Comparison of ENCODE assay signal across 9 cellular contexts in genomic region chr20:3766381-3766780, GRCh38. TPM values are rescaled to one million over a fixed set of nuclear protein-coding genes. Genes with fewer than 3 reads are reported as not detected.
DNase-seq lines count a peak whose midpoint lies in the region; ATAC-seq, FAIRE-seq and TF ChIP-seq lines count a peak whose summit lies in the region.
"Had no signal": no experiment of that assay in that cellular context is flagged by ENCODE, and none has a peak within 500 bp of the region (broad histone marks: within the 10 kb centered on the region; RNA-seq: fewer than 3 reads in every experiment).

No MANE protein-coding gene starts in this region.

- TF ChIP-seq RAD21 in A549 (conservative IDR thresholded peaks at IDR 0.05 in 1 of 2, IDR thresholded peaks at IDR 0.05 in 1 of 2): no peak

- in situ Hi-C loops in GM13977 (cut with MboI; ENCODE audit: low pct_unique_long_range_greater_than_20kb, low sequenced_read_pairs, unreplicated experiment): no loop called here

- peak overlapping the region; percentile 84 for H3K4me2 ChIP-seq in A549

- WGBS in A549 (ENCODE audit: missing lambda C conversion rate): 56% methylated on average over 1 of the region's 1 CpG

- POLR2A ChIA-PET in A549 (lab: Yijun Ruan, JAX): interaction anchor here (3.1 kb wide), 1 partner anchor 17 kb away, joined by 21 read pairs; no protein-coding TSS in a partner anchor

- no peaks in the 10 kb centered on the region for H3K9me3 ChIP-seq in A549
- no peaks in the 10 kb centered on the region for H3K9me3 ChIP-seq in HUES6 (ENCODE audit: control insufficient read depth, insufficient read depth, low read depth, low read length)
- no peaks in the 10 kb centered on the region for H3K9me3 ChIP-seq in breast epithelium
- H3K9me3 ChIP-seq in mucosa of stomach (ENCODE audit: control insufficient read depth, low read length): no peaks in the 10 kb centered on the region

- CTCF ChIA-PET in A549 (lab: Yijun Ruan, JAX): interaction anchor here (0.7 to 72.1 kb wide), 6 partner anchors 2 to 343 kb away, joined by 3 to 2233 read pairs (median 843); partner anchors contain the start of genes ADAM33, ADISSP, AP5S1 and CENPB

- DNase-seq in A549 (ENCODE audit: low read depth in 1 of 2, low spot score in 1 of 2) (no peak), breast epithelium (ENCODE audit: low spot score in 2 of 2) (no peak), EL (no peak), GM13977 (ENCODE audit: low spot score) (no peak)

- peaks cover 5% of the 10 kb centered on the region; the same call in 1 of the 2 replicates for H3K36me3 ChIP-seq in HUES6 (ENCODE audit: control insufficient read depth, insufficient read depth, low read length)
- no peaks in the 10 kb centered on the region for H3K36me3 ChIP-seq in breast epithelium
- no peaks in the 10 kb centered on the region for H3K36me3 ChIP-seq in mucosa of stomach (ENCODE audit: control insufficient read depth, insufficient read depth, low read length)

- intact Hi-C loops in breast epithelium (cut with DNase I; ENCODE audit: low total_unique reads): no loop called here

- peak overlapping the region; percentile 87 for H3K4me3 ChIP-seq in A549
- peak overlapping the region; percentile 96 for H3K4me3 ChIP-seq in HUES6 (ENCODE audit: low read depth, low read length)
- peak overlapping the region; percentile 69 to 88 (median 79) for H3K4me3 ChIP-seq in breast epithelium
- no peak overlapping the region for H3K4me3 ChIP-seq in mucosa of stomach (ENCODE audit: low read length)

- TF ChIP-seq CTCF in A549 (IDR thresholded peaks at IDR 0.05) (no peak), breast epithelium (IDR thresholded peaks at IDR 0.05) (no peak), GM13977 (IDR thresholded peaks at IDR 0.05; ENCODE audit: extremely low read depth, insufficient read depth, missing control alignments) (no peak)

- no peak for TF ChIP-seq EP300 in A549 (IDR thresholded peaks at IDR 0.05)

- H3K9ac ChIP-seq in HUES6 (ENCODE audit: low read length): no peak overlapping the region
- H3K9ac ChIP-seq in mucosa of stomach (ENCODE audit: low read length): peak overlapping the region; percentile 68

- ATAC-seq in A549 (no peak), HG03159 (IDR thresholded peaks at IDR 0.05; ENCODE audit: unreplicated experiment) (no peak), GM21737 (IDR thresholded peaks at IDR 0.05; ENCODE audit: unreplicated experiment) (no peak)

- H3K4me1 ChIP-seq in A549 (peaks cover 20% of the 10 kb centered on the region), HUES6 (ENCODE audit: control insufficient read depth, insufficient read depth, low read length) (peaks cover 13% of the 10 kb centered on the region), breast epithelium (no peaks in the 10 kb centered on the region), mucosa of stomach (ENCODE audit: control insufficient read depth, insufficient read depth, low read length) (peaks cover 30% of the 10 kb centered on the region)

- no peak for FAIRE-seq in A549 (lab: Jason Lieb, UNC)

- H3K27ac ChIP-seq in A549: peak overlapping the region; percentile 86 to 89
- H3K27ac ChIP-seq in HUES6 (ENCODE audit: low read depth, low read length): no peak overlapping the region
- peak overlapping the region in 1 of 2 donors; percentile 96 for H3K27ac ChIP-seq in breast epithelium

- H3K27me3 ChIP-seq in HUES6 (ENCODE audit: control insufficient read depth, insufficient read depth, low read length): no peaks in the 10 kb centered on the region
- H3K27me3 ChIP-seq in breast epithelium: no peaks in the 10 kb centered on the region
- H3K27me3 ChIP-seq in mucosa of stomach (ENCODE audit: control insufficient read depth, insufficient read depth, low read length): no peaks in the 10 kb centered on the region

- TF ChIP-seq POLR2A in A549 (IDR thresholded peaks at IDR 0.05; ENCODE audit: low read length): no peak
- no peak for TF ChIP-seq POLR2A in breast epithelium (IDR thresholded peaks at IDR 0.05)

TF ChIP-seq in A549, 52 proteins besides CTCF, POLR2A, EP300 and RAD21:
- TF ChIP-seq CBX8 (IDR thresholded peaks at IDR 0.05): no peak
- no peak for TF ChIP-seq CHD4 (IDR thresholded peaks at IDR 0.05; ENCODE audit: borderline replicate concordance)
- TF ChIP-seq MAZ (IDR thresholded peaks at IDR 0.05; ENCODE audit: borderline replicate concordance, low read depth, low read length): no peak
- no peak for TF ChIP-seq PBX3 (IDR thresholded peaks at IDR 0.05)
- TF ChIP-seq CHD2 (IDR thresholded peaks at IDR 0.05; ENCODE audit: low read length, partially characterized antibody): no peak
- no peak for TF ChIP-seq TP53 (CRISPR knock-in tag; IDR thresholded peaks at IDR 0.05)
- TF ChIP-seq GATA3 (IDR thresholded peaks at IDR 0.05; ENCODE audit: borderline replicate concordance): no peak
- TF ChIP-seq E2F6 (IDR thresholded peaks at IDR 0.05; ENCODE audit: borderline replicate concordance, low read depth): no peak
- no peak for TF ChIP-seq ZC3H11A (IDR thresholded peaks at IDR 0.05)
TF ChIP-seq in A549: peak in this region for 0.

RNA-seq across cellular contexts. Expression of gene ADISSP, which starts 1.2 kb away (rescaled TPM):
- polyA plus RNA-seq in A549 (2011; rRNA removed) (43.9 and 44.0 TPM in 2 replicates), A549 (2017; fragmentation: RNase III; extraction: RNeasy Plus Mini Kit Qiagen cat#74134 plus additional on column Dnase treatment) (93.2 to 104 TPM (median 95.2 TPM) in 3 replicates)
- polyA plus RNA-seq in A549 (2012; cell fraction: cytosol; rRNA removed): 162 and 207 TPM in 2 replicates
- 139 and 182 TPM in 2 replicates for polyA plus RNA-seq in A549 (2012; cell fraction: nucleus; rRNA removed)
- polyA minus RNA-seq in A549 (2011; rRNA and poly(A)+ RNA removed): 49.7 and 55.6 TPM in 2 replicates
- total RNA-seq in breast epithelium: 10 to 100 TPM; 12.3 to 29.3 (median 15.7) TPM

RNA-seq across cellular contexts. Expression of gene SPEF1, which starts 14.9 kb away (rescaled TPM):
- polyA plus RNA-seq in A549 (2011; rRNA removed): 0.41 and 0.46 TPM in 2 replicates
- polyA plus RNA-seq in A549 (2012; cell fraction: cytosol; rRNA removed): 1.1 and 1.2 TPM in 2 replicates
- polyA plus RNA-seq in A549 (2012; cell fraction: nucleus; rRNA removed): 4.2 and 4.5 TPM in 2 replicates
- 0.89 to 1.4 TPM (median 1.3 TPM) in 3 replicates for polyA plus RNA-seq in A549 (2017; fragmentation: RNase III; extraction: RNeasy Plus Mini Kit Qiagen cat#74134 plus additional on column Dnase treatment)
- 0.15 and 0.21 TPM in 2 replicates for polyA minus RNA-seq in A549 (2011; rRNA and poly(A)+ RNA removed)
- under 1 TPM in 2 of 3 donors, not detected in 1; 0.33 to 0.88 TPM for total RNA-seq in breast epithelium

RNA-seq across cellular contexts. Expression of gene CENPB, which starts 20.2 kb away (rescaled TPM):
- 35.9 and 42.6 TPM in 2 replicates for polyA plus RNA-seq in A549 (2011; rRNA removed)
- polyA plus RNA-seq in A549 (2012; cell fraction: cytosol; rRNA removed): 57.6 and 77.1 TPM in 2 replicates
- polyA plus RNA-seq in A549 (2012; cell fraction: nucleus; rRNA removed): 55.5 and 78.2 TPM in 2 replicates
- polyA plus RNA-seq in A549 (2017; fragmentation: RNase III; extraction: RNeasy Plus Mini Kit Qiagen cat#74134 plus additional on column Dnase treatment): 93.1 to 107 TPM (median 106 TPM) in 3 replicates
- 49.1 and 52.8 TPM in 2 replicates for polyA minus RNA-seq in A549 (2011; rRNA and poly(A)+ RNA removed)
- total RNA-seq in breast epithelium: 10 to 100 TPM; 55.5 to 69.8 (median 68.2) TPM

RNA-seq across cellular contexts. Expression of gene CDC25B, which starts 29.7 kb away (rescaled TPM):
- polyA plus RNA-seq in A549 (2011; rRNA removed) (133 and 136 TPM in 2 replicates), A549 (2017; fragmentation: RNase III; extraction: RNeasy Plus Mini Kit Qiagen cat#74134 plus additional on column Dnase treatment) (129 to 150 TPM (median 140 TPM) in 3 replicates)
- 173 and 193 TPM in 2 replicates for polyA plus RNA-seq in A549 (2012; cell fraction: cytosol; rRNA removed)
- polyA plus RNA-seq in A549 (2012; cell fraction: nucleus; rRNA removed): 307 and 346 TPM in 2 replicates
- polyA minus RNA-seq in A549 (2011; rRNA and poly(A)+ RNA removed): 101 and 126 TPM in 2 replicates
- total RNA-seq in breast epithelium: 10 to 100 TPM; 18.1 to 25.0 (median 22.0) TPM

RNA-seq across cellular contexts. Expression of gene HSPA12B, which starts 33.9 kb away (rescaled TPM):
- polyA plus RNA-seq in A549 (2011; rRNA removed) (0.25 and 0.37 TPM in 2 replicates), A549 (2017; fragmentation: RNase III; extraction: RNeasy Plus Mini Kit Qiagen cat#74134 plus additional on column Dnase treatment) (1.1 to 1.6 TPM (median 1.2 TPM) in 3 replicates)
- polyA plus RNA-seq in A549 (2012; cell fraction: cytosol; rRNA removed): 0.62 and 0.78 TPM in 2 replicates
- 1.0 and 1.4 TPM in 2 replicates for polyA plus RNA-seq in A549 (2012; cell fraction: nucleus; rRNA removed)
- 0.49 and 0.50 TPM in 2 replicates for polyA minus RNA-seq in A549 (2011; rRNA and poly(A)+ RNA removed)
- 10 to 100 TPM in 1 of 3 donors, 1 to 10 TPM in 2; 7.0 to 25.2 (median 9.3) TPM for total RNA-seq in breast epithelium
- total RNA-seq: renal cortical epithelial cell had no signal
